Comparison of ENCODE assay signal across 20 cellular contexts in genomic region chr5:10468256-10468655, GRCh38. TPM values are rescaled to one million over a fixed set of nuclear protein-coding genes. Genes with fewer than 3 reads are reported as not detected.
DNase-seq lines count a peak whose midpoint lies in the region; ATAC-seq and TF ChIP-seq lines count a peak whose summit lies in the region.
"Had no signal": no experiment of that assay in that cellular context is flagged by ENCODE, and none has a peak within 500 bp of the region (broad histone marks: within the 10 kb centered on the region; RNA-seq: fewer than 3 reads in every experiment).

No MANE protein-coding gene starts in this region.

- no peaks in the 10 kb centered on the region for H3K27me3 ChIP-seq in neutrophil
- H3K27me3 ChIP-seq in aorta (ENCODE audit: control insufficient read depth in 1 of 2, insufficient read depth in 2 of 2, low read length in 1 of 2): no peaks in the 10 kb centered on the region

- H3K4me1 Mint-ChIP-seq in HFFc6 (ENCODE audit: low read depth) (peaks cover 57% of the 10 kb centered on the region), endothelial cell (ENCODE audit: unreplicated experiment) (peaks cover 18% of the 10 kb centered on the region)

- no peak for ATAC-seq in aorta (ENCODE audit: low FRiP score)

- DNase-seq in HFFc6 (no peak), RWPE1 (ENCODE audit: low spot score) (no peak), endothelial cell (ENCODE audit: low spot score) (no peak), MV-4-11 (lab: John Stamatoyannopoulos, UW) (no peak), aorta (no peak), HEK293T (ENCODE audit: extremely low spot score) (no peak), foreskin fibroblast (no peak)
- DNase-seq: ACHN, Caco-2, DMS153, EL, KG1, NCI-H1092 treated with DMSO at 0.1 percent for 48 hours, NCI-H1694, NCI-H226, NCI-H526, RPMI8226 had no signal

- H3K4me3 ChIP-seq in neutrophil (ENCODE audit: low read depth in 1 of 2, low read length in 1 of 2): no peak overlapping the region
- H3K4me3 ChIP-seq in aorta (ENCODE audit: low read length in 2 of 2): no peak overlapping the region
- H3K4me3 ChIP-seq in foreskin fibroblast (ENCODE audit: low read depth in 1 of 2, low read length in 2 of 2): no peak overlapping the region

- no peak for TF ChIP-seq CTCF in HFFc6 (IDR thresholded peaks at IDR 0.05)
- TF ChIP-seq CTCF in RWPE1 (conservative IDR thresholded peaks at IDR 0.05; ENCODE audit: low read depth): no peak
- no peak for TF ChIP-seq CTCF in endothelial cell (IDR thresholded peaks at IDR 0.05; ENCODE audit: unreplicated experiment)
- TF ChIP-seq CTCF in neutrophil (IDR thresholded peaks at IDR 0.05): no peak
- no peak for TF ChIP-seq CTCF in foreskin fibroblast (IDR thresholded peaks at IDR 0.05; ENCODE audit: low read depth, low read length)

- WGBS in aorta, 2 donors: 67 to 70% methylated on average over 2 of the region's 2 CpGs

- CTCF ChIA-PET in RWPE1 (lab: Yijun Ruan, JAX) (no interaction called here), HEK293T (lab: Yijun Ruan, JAX) (interaction anchor here (0.8 kb wide), 1 partner anchor 30 kb away, joined by 3 read pairs; no protein-coding TSS in a partner anchor)

- H3K36me3 ChIP-seq in neutrophil (peaks cover 44% of the 10 kb centered on the region), aorta (ENCODE audit: control insufficient read depth in 1 of 2, insufficient read depth in 2 of 2, low read length in 1 of 2) (no peaks in the 10 kb centered on the region)

- H3K4me1 ChIP-seq in neutrophil (ENCODE audit: control insufficient read depth in 1 of 2, insufficient read depth in 1 of 2, low read depth in 1 of 2, low read length in 1 of 2) (peaks cover 28 to 32% of the 10 kb centered on the region in 2 experiments), aorta (ENCODE audit: control insufficient read depth in 1 of 2, insufficient read depth in 2 of 2, low read length in 2 of 2) (no peaks in the 10 kb centered on the region)
- H3K4me1 ChIP-seq: Caco-2 had no signal

- peaks cover 10% of the 10 kb centered on the region for H3K27me3 Mint-ChIP-seq in HFFc6 (ENCODE audit: insufficient read depth)
- H3K27me3 Mint-ChIP-seq in endothelial cell (ENCODE audit: unreplicated experiment): peaks cover 17% of the 10 kb centered on the region

- intact Hi-C loops in aorta (cut with DNase I): no loop called here

- H3K4me3 Mint-ChIP-seq in HFFc6: peak overlapping the region; percentile 50; the same call in 1 of the 2 replicates
- H3K4me3 Mint-ChIP-seq in endothelial cell (ENCODE audit: unreplicated experiment): no peak overlapping the region
- H3K4me3 Mint-ChIP-seq: CD4-positive, CD25-positive, alpha-beta regulatory T cell had no signal

- H3K27ac ChIP-seq in RWPE1 (peak overlapping the region; percentile 40; the same call in 1 of the 2 replicates), neutrophil (peak overlapping the region; percentile 13), aorta (ENCODE audit: low read depth in 1 of 2, low read length in 2 of 2) (no peak overlapping the region)

- H3K9me3 ChIP-seq in neutrophil (no peaks in the 10 kb centered on the region), aorta (ENCODE audit: control insufficient read depth, low read length) (no peaks in the 10 kb centered on the region)
- H3K9me3 ChIP-seq: Caco-2 had no signal

- H3K9me3 Mint-ChIP-seq in HFFc6 (no peaks in the 10 kb centered on the region), endothelial cell (ENCODE audit: unreplicated experiment) (no peaks in the 10 kb centered on the region)

- POLR2A ChIA-PET in RWPE1 (lab: Yijun Ruan, JAX; ENCODE audit: low non-redundant PET) (no interaction called here), HEK293T (lab: Yijun Ruan, JAX) (interaction anchor here (1.6 kb wide), 1 partner anchor 26 kb away, joined by 4 read pairs; no protein-coding TSS in a partner anchor)

- peak overlapping the region; percentile 78 for H3K27ac Mint-ChIP-seq in HFFc6
- peak overlapping the region; percentile 92 for H3K27ac Mint-ChIP-seq in endothelial cell (ENCODE audit: unreplicated experiment)

- H3K36me3 Mint-ChIP-seq in HFFc6 (ENCODE audit: low read depth): no peaks in the 10 kb centered on the region
- H3K36me3 Mint-ChIP-seq in endothelial cell (ENCODE audit: low read depth, unreplicated experiment): peaks cover 11% of the 10 kb centered on the region

TF ChIP-seq in HEK293T, 16 proteins besides CTCF, POLR2A, EP300 and RAD21:
- TF ChIP-seq SP1 (IDR thresholded peaks at IDR 0.05) (no peak), FOXK2 (IDR thresholded peaks at IDR 0.05) (no peak), HDGF (IDR thresholded peaks at IDR 0.05; ENCODE audit: borderline replicate concordance) (no peak), BHLHE40 (IDR thresholded peaks at IDR 0.05; ENCODE audit: borderline replicate concordance) (no peak), L3MBTL2 (conservative IDR thresholded peaks at IDR 0.05) (no peak), NFRKB (IDR thresholded peaks at IDR 0.05) (no peak), LEF1 (IDR thresholded peaks at IDR 0.05; ENCODE audit: borderline replicate concordance) (no peak), SUZ12 (IDR thresholded peaks at IDR 0.05) (no peak), FOXA1 (IDR thresholded peaks at IDR 0.05) (no peak), FOXM1 (IDR thresholded peaks at IDR 0.05; ENCODE audit: borderline replicate concordance) (no peak), PKNOX1 (IDR thresholded peaks at IDR 0.05) (no peak), ZNF384 (IDR thresholded peaks at IDR 0.05) (no peak), ELF4 (IDR thresholded peaks at IDR 0.05) (no peak), ARNT (IDR thresholded peaks at IDR 0.05) (no peak), TARDBP (IDR thresholded peaks at IDR 0.05) (no peak)

RNA-seq across cellular contexts. Expression of gene ROPN1L, which starts 26.6 kb away (rescaled TPM):
- total RNA-seq in HFFc6 (2021; fragmentation: NEBNext Ultra II Directional; extraction: Animal tissue kit (Norgen Biotek cat#: 25700)): under 1 TPM; 0.38 to 0.68 (median 0.47) TPM
- total RNA-seq in endothelial cell (ENCODE audit: unreplicated experiment) (4.0 TPM), aorta (under 1 TPM in 1 of 2 donors, not detected in 1; 0.68 TPM)
- polyA plus RNA-seq in aorta: under 1 TPM in 1 of 2 donors, not detected in 1; 0.88 TPM
- total RNA-seq: H7 had no signal

Comparison
In these comparisons a context has a peak if more than half of its experiments do, and no peak if none do; other contexts are left out.
1. H3K27ac ChIP-seq: peak in RWPE1 (single experiment) and neutrophil (single experiment); none in aorta (0 of 2).